ENCODE assay signal across 1 cellular context in genomic region chr6:37432916-37433656, GRCh38.
TF ChIP-seq lines count a peak whose summit lies in the region.

Gene CMTR1, plus strand, starts transcription at chr6:37433221. Its CDS starts 2,409 bp downstream, at chr6:37435630.

TF ChIP-seq in HepG2, 621 proteins besides CTCF, POLR2A, EP300 and RAD21 (continued from another document and continues in another):
- TF ChIP-seq ZXDC (CRISPR knock-in tag; IDR thresholded peaks at IDR 0.05) (peak; percentile 78; the same call in 1 of the 2 replicates), KLF16 (CRISPR knock-in tag; IDR thresholded peaks at IDR 0.05) (peak in 1 of 2 experiments; percentile 75; a peak in 3 of 4 replicates), E2F5 (CRISPR knock-in tag; conservative IDR thresholded peaks at IDR 0.05) (peak; percentile 73; the same call in 1 of the 2 replicates), FOXO1 (CRISPR knock-in tag; IDR thresholded peaks at IDR 0.05) (peak; percentile 70; the same call in 1 of the 2 replicates), HHEX (CRISPR knock-in tag; IDR thresholded peaks at IDR 0.05) (no peak), MXI1 (IDR thresholded peaks at IDR 0.05; ENCODE audit: borderline replicate concordance, low read depth, low read length) (peak; percentile 76; the same call in 2 of the 3 replicates), PRPF4 (IDR thresholded peaks at IDR 0.05; ENCODE audit: low read depth, low read length, poor library complexity, severe bottlenecking) (no peak), TMF1 (CRISPR knock-in tag; IDR thresholded peaks at IDR 0.05; ENCODE audit: low read depth) (peak; percentile 73), ZBTB20 (CRISPR knock-in tag; IDR thresholded peaks at IDR 0.05; ENCODE audit: borderline replicate concordance, low read depth) (peak; percentile 45; the same call in 1 of the 2 replicates), JUND (CRISPR knock-in tag; IDR thresholded peaks at IDR 0.05) (peak; percentile 58; the same call in 1 of the 2 replicates), ZNF609 (CRISPR knock-in tag; IDR thresholded peaks at IDR 0.05; ENCODE audit: borderline replicate concordance) (peak; percentile 64), ZNF576 (CRISPR knock-in tag; IDR thresholded peaks at IDR 0.05) (no peak), TP53 (CRISPR knock-in tag; conservative IDR thresholded peaks at IDR 0.05) (no peak), SMC3 (IDR thresholded peaks at IDR 0.05; ENCODE audit: low read length) (no peak), SOX5 (CRISPR knock-in tag; IDR thresholded peaks at IDR 0.05; ENCODE audit: borderline replicate concordance) (peak; percentile 67; the same call in 1 of the 2 replicates), ZNF790 (CRISPR knock-in tag; IDR thresholded peaks at IDR 0.05; ENCODE audit: borderline replicate concordance) (0 out of 2 replicates have a peak, but pooled peaks have one; percentile 87), XRCC5 (optimal IDR thresholded peaks at IDR 0.05; ENCODE audit: low read length) (peak; percentile 60), ZNF879 (CRISPR knock-in tag; IDR thresholded peaks at IDR 0.05) (no peak), BCL6 (CRISPR knock-in tag; IDR thresholded peaks at IDR 0.05) (no peak; the same call in 1 of the 2 replicates), MZF1 (CRISPR knock-in tag; IDR thresholded peaks at IDR 0.05; ENCODE audit: borderline replicate concordance) (peak; percentile 23; the same call in 1 of the 2 replicates), MAZ (IDR thresholded peaks at IDR 0.05; ENCODE audit: borderline replicate concordance, low read depth, low read length) (peak; percentile 83), MAZ (CRISPR knock-in tag; IDR thresholded peaks at IDR 0.05; ENCODE audit: low read depth) (peak; percentile 95), MED1 (CRISPR knock-in tag; IDR thresholded peaks at IDR 0.05) (peak; percentile 51), MAFG (CRISPR knock-in tag; IDR thresholded peaks at IDR 0.05) (no peak), DZIP1 (CRISPR knock-in tag; IDR thresholded peaks at IDR 0.05) (no peak), NR1H2 (CRISPR knock-in tag; IDR thresholded peaks at IDR 0.05; ENCODE audit: borderline replicate concordance, low read depth) (no peak; the same call in 1 of the 2 replicates), ZNF660 (CRISPR knock-in tag; IDR thresholded peaks at IDR 0.05; ENCODE audit: borderline replicate concordance, low read depth) (no peak), ZNF746 (CRISPR knock-in tag; IDR thresholded peaks at IDR 0.05) (0 out of 2 replicates have a peak, but pooled peaks have one; percentile 35), SETDB1 (CRISPR knock-in tag; IDR thresholded peaks at IDR 0.05; ENCODE audit: borderline replicate concordance) (no peak), ZEB1 (IDR thresholded peaks at IDR 0.05; ENCODE audit: insufficient replicate concordance, low read depth) (peak; percentile 43), DRAP1 (CRISPR knock-in tag; IDR thresholded peaks at IDR 0.05) (peak; percentile 64), ZNF543 (CRISPR knock-in tag; IDR thresholded peaks at IDR 0.05) (peak; percentile 64; the same call in 1 of the 2 replicates), IRX3 (CRISPR knock-in tag; IDR thresholded peaks at IDR 0.05; ENCODE audit: borderline replicate concordance, low read depth) (0 out of 2 replicates have a peak, but pooled peaks have one; percentile 69), ZNF619 (CRISPR knock-in tag; IDR thresholded peaks at IDR 0.05) (peak; percentile 38; the same call in 1 of the 2 replicates), ZBTB44 (CRISPR knock-in tag; IDR thresholded peaks at IDR 0.05) (no peak), ZNF512B (CRISPR knock-in tag; IDR thresholded peaks at IDR 0.05; ENCODE audit: borderline replicate concordance) (no peak), ZKSCAN1 (IDR thresholded peaks at IDR 0.05; ENCODE audit: low read length) (peak; percentile 34; the same call in 1 of the 2 replicates), ZNF710 (CRISPR knock-in tag; IDR thresholded peaks at IDR 0.05; ENCODE audit: borderline replicate concordance) (peak; percentile 63; the same call in 1 of the 2 replicates), JARID2 (CRISPR knock-in tag; IDR thresholded peaks at IDR 0.05; ENCODE audit: insufficient replicate concordance) (no peak), ZNF333 (CRISPR knock-in tag; IDR thresholded peaks at IDR 0.05; ENCODE audit: borderline replicate concordance) (0 out of 2 replicates have a peak, but pooled peaks have one; percentile 44)
